In the genomic region with DNA sequence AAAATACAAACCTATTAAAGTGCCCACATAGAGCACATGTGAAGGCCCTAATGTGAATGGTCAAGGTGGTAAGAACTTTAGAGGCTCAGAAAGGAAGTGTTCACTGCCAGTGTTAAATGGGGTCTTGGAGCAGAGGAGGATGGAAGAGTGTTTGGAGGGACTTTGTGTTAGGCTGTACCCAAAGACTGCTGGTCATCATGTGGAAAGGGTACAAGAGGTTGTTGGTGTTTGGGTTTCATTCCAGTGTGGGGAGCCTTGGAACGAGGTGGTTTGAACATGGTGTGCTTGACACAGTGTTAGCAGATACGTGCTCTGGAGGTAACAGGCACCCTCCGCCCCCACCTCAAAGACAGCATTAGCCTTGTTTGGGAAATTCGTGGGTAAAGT, we compare ENCODE assay signal across 1 cellular context.
TF ChIP-seq lines count a peak whose summit lies in the region.

No MANE protein-coding gene starts in this region.

TF ChIP-seq in GM12878, 131 proteins besides CTCF, POLR2A, EP300 and RAD21 (continued from another document):
- TF ChIP-seq, protein P1, sequence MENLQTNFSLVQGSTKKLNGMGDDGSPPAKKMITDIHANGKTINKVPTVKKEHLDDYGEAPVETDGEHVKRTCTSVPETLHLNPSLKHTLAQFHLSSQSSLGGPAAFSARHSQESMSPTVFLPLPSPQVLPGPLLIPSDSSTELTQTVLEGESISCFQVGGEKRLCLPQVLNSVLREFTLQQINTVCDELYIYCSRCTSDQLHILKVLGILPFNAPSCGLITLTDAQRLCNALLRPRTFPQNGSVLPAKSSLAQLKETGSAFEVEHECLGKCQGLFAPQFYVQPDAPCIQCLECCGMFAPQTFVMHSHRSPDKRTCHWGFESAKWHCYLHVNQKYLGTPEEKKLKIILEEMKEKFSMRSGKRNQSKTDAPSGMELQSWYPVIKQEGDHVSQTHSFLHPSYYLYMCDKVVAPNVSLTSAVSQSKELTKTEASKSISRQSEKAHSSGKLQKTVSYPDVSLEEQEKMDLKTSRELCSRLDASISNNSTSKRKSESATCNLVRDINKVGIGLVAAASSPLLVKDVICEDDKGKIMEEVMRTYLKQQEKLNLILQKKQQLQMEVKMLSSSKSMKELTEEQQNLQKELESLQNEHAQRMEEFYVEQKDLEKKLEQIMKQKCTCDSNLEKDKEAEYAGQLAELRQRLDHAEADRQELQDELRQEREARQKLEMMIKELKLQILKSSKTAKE (IDR thresholded peaks at IDR 0.05; ENCODE audit: low read depth, poor library complexity, severe bottlenecking): no peak
- no peak for TF ChIP-seq NRF1 (conservative IDR thresholded peaks at IDR 0.05; ENCODE audit: low read depth, low read length)
- no peak for TF ChIP-seq ZNF622 (IDR thresholded peaks at IDR 0.05)
TF ChIP-seq in GM12878: peak in this region for 0.
